ENCODE assay signal across 28 cellular contexts in the genomic region with DNA sequence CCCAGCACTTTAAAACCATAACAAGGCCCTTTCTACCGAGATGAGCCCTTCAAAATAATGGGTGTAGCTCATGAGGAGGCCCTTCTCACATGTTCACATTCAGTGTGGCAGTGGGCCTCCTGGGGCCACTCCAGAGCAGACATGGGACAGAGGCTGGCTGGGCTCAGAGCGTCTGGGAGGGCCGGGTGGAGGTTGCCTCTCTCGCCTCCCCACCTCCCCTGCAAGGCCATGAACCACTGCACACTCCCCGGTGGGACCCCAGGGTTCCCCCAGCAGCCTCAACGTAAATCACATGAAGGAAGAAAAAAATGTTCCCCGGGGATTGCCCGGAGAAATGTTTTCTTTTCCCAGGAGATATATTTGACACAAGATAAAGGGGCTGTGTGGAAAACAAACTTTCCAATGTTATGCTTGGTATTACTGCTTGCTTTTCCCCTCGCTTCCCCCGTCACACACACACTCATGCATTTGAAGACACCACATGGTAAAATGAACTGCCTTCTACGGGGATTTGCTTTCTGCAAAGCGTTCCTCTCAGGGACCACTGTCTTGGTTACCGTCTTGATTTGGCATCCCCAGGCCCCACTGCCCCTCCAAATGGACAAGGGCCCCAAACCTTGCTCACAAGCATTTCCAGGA.
"Had no signal": no experiment of that assay in that cellular context is flagged by ENCODE, and none has a peak within 500 bp of the region (broad histone marks: within the 10 kb centered on the region; RNA-seq: fewer than 3 reads in every experiment).

No MANE protein-coding gene starts in this region.

- H3K9me3 Mint-ChIP-seq: natural killer cell treated with Interleukin-12 subunit alpha and Interleukin-12 subunit beta and Interleukin-15 and Interleukin-18, amount 100 ng/mL, for 72 hours had no signal

- FAIRE-seq: keratinocyte had no signal

- H3K27me3 ChIP-seq: gastrocnemius medialis, neural progenitor cell, right lobe of liver, testis, transverse colon, vagina had no signal

- H3K36me3 Mint-ChIP-seq: natural killer cell treated with Interleukin-12 subunit alpha and Interleukin-12 subunit beta and Interleukin-15 and Interleukin-18, amount 100 ng/mL, for 72 hours; neural progenitor cell had no signal

- H3K4me1 ChIP-seq: gastrocnemius medialis, neural progenitor cell, right lobe of liver, testis, transverse colon, vagina had no signal

- DNase-seq: cerebellar nuclear complex; dorsolateral prefrontal cortex; effector CD4-positive, alpha-beta T cell; foreskin fibroblast; gastrocnemius medialis; head of caudate nucleus; mucosa of descending colon; naive B cell; retina; right lobe of liver; stimulated activated CD4-positive, alpha-beta T cell treated with anti-CD3 and anti-CD28 coated beads, Interleukin-12 subunit alpha, Interleukin-12 subunit beta, amount 100 ng/mL, for 4 hours; stimulated activated CD4-positive, alpha-beta T cell treated with anti-CD3 and anti-CD28 coated beads, Interleukin-1b, Interleukin-23, amount 100 ng/mL, for 48 hours; stimulated activated CD4-positive, alpha-beta T cell treated with anti-CD3 and anti-CD28 coated beads, Interleukin-4, amount 100 ng/mL, for 1 hour; stimulated activated CD8-positive, alpha-beta memory T cell treated with anti-CD3 and anti-CD28 coated beads, Interleukin-4, amount 100 ng/mL, for 48 hours; stimulated activated naive CD8-positive, alpha-beta T cell treated with anti-CD3 and anti-CD28 coated beads, Interleukin-15, Interleukin-2, amounts not matched to agents 100 U/mL and 50 U/mL, for 24 hours; substantia nigra; testis; transverse colon had no signal

- H3K4me3 ChIP-seq: dorsolateral prefrontal cortex, gastrocnemius medialis, lung, mucosa of descending colon, neural progenitor cell, right lobe of liver, smooth muscle cell, testis, transverse colon, vagina had no signal

- H3K9ac ChIP-seq: neural progenitor cell had no signal

- H3K9me3 ChIP-seq: gastrocnemius medialis, mucosa of descending colon, right lobe of liver, testis, transverse colon, vagina had no signal

- H3K4me3 Mint-ChIP-seq: memory B cell; natural killer cell treated with Interleukin-12 subunit alpha and Interleukin-12 subunit beta and Interleukin-15 and Interleukin-18, amount 100 ng/mL, for 72 hours; neural progenitor cell had no signal

- H2AFZ ChIP-seq: neural progenitor cell had no signal

- H3K4me2 ChIP-seq: neural progenitor cell, smooth muscle cell had no signal

- H3K27ac Mint-ChIP-seq: memory B cell, neural progenitor cell had no signal

- H3K4me1 Mint-ChIP-seq: memory B cell, naive B cell, neural progenitor cell had no signal

- H3K27ac ChIP-seq: dorsolateral prefrontal cortex, epithelial cell of prostate, gastrocnemius medialis, neural progenitor cell, right lobe of liver, testis, transverse colon, vagina had no signal

- H3K36me3 ChIP-seq: gastrocnemius medialis, neural progenitor cell, right lobe of liver, transverse colon, vagina had no signal

- ATAC-seq: esophagus mucosa; gastrocnemius medialis; left lobe of liver; mucosa of descending colon; natural killer cell treated with Interleukin-12 subunit alpha and Interleukin-12 subunit beta and Interleukin-15 and Interleukin-18, amount 100 ng/mL, for 72 hours; right lobe of liver; stimulated activated naive CD8-positive, alpha-beta T cell treated with anti-CD3 and anti-CD28 coated beads, Interleukin-15, Interleukin-2, amounts not matched to agents 100 U/mL and 50 U/mL, for 24 hours had no signal
